19 cellular contexts compared by ENCODE assay signal in the genomic region with DNA sequence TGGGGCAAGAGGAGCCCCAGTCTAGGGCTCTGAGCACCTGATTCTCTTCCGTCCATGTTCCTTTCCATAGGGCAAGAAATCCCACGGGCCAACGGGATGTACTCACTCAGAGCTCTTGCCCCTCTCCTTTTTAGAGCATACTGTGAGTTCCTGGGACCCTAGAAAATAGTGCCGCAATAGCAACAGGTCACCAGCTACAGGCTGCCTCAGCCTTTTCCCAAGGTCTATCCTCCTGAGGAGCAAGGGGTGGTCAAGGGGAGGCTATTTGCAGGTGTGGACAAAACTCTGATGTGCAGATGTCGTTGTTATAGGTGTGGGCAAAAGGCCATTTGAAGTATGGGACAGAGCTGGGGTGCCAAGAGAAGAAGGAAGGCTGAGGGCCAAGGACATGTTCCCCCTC. TPM values are rescaled to one million over a fixed set of nuclear protein-coding genes. Genes with fewer than 3 reads are reported as not detected.
A peak's percentile ranks its signal among the peaks of the same experiment; 100 is the strongest.
DNase-seq lines count a peak whose midpoint lies in the region; ATAC-seq and TF ChIP-seq lines count a peak whose summit lies in the region.
"Had no signal": no experiment of that assay in that cellular context is flagged by ENCODE, and none has a peak within 500 bp of the region (broad histone marks: within the 10 kb centered on the region; RNA-seq: fewer than 3 reads in every experiment).

No MANE protein-coding gene starts in this region.

- no peaks in the 10 kb centered on the region for H3K36me3 ChIP-seq in gastrocnemius medialis
- no peaks in the 10 kb centered on the region for H3K36me3 ChIP-seq in left lung
- H3K36me3 ChIP-seq: cardiac muscle cell, heart right ventricle, sigmoid colon had no signal

- H3K9me3 ChIP-seq in gastrocnemius medialis (no peaks in the 10 kb centered on the region), left lung (no peaks in the 10 kb centered on the region)
- H3K9me3 ChIP-seq: heart right ventricle, sigmoid colon had no signal

- H3K4me1 ChIP-seq in gastrocnemius medialis, result peaks cover 29 to 30% of the 10 kb centered on the region in 2 donors
- peaks cover 11 to 52% of the 10 kb centered on the region in 2 donors for H3K4me1 ChIP-seq in left lung

- peaks cover 24% of the 10 kb centered on the region for H3K27me3 Mint-ChIP-seq in activated naive CD4-positive, alpha-beta T cell treated with anti-CD3 and anti-CD28 coated beads, Interleukin-2, amount 10 ng/mL, durations not matched to agents 7 days and 5 days
- H3K27me3 Mint-ChIP-seq in IgD-negative memory B cell (no peaks in the 10 kb centered on the region), progenitor cell of endocrine pancreas (peaks cover 42% of the 10 kb centered on the region)
- no peaks in the 10 kb centered on the region for H3K27me3 Mint-ChIP-seq in effector memory CD8-positive, alpha-beta T cell
- H3K27me3 Mint-ChIP-seq: memory B cell had no signal

- no peaks in the 10 kb centered on the region for H3K9me3 Mint-ChIP-seq in activated naive CD4-positive, alpha-beta T cell treated with anti-CD3 and anti-CD28 coated beads, Interleukin-2, amount 10 ng/mL, durations not matched to agents 7 days and 5 days
- no peaks in the 10 kb centered on the region for H3K9me3 Mint-ChIP-seq in IgD-negative memory B cell
- H3K9me3 Mint-ChIP-seq in effector memory CD8-positive, alpha-beta T cell, result no peaks in the 10 kb centered on the region
- no peaks in the 10 kb centered on the region for H3K9me3 Mint-ChIP-seq in progenitor cell of endocrine pancreas (ENCODE audit: low read depth)
- H3K9me3 Mint-ChIP-seq: memory B cell had no signal

- H3K4me3 ChIP-seq in gastrocnemius medialis (no peak overlapping the region), left lung (no peak overlapping the region)

- H3K27me3 ChIP-seq in gastrocnemius medialis (no peaks in the 10 kb centered on the region), left lung (no peaks in the 10 kb centered on the region)
- H3K27me3 ChIP-seq: cardiac muscle cell, heart right ventricle, sigmoid colon had no signal

- intact Hi-C loops in gastrocnemius medialis (cut with DNase I; ENCODE audit: low total_unique reads) (no loop called here), left lung (cut with DNase I) (loop anchor here in 1 of 2 donors (10.0 kb wide), 1 partner anchor 268 kb away; a partner anchor contains a TSS)

- CTCF ChIA-PET in activated naive CD4-positive, alpha-beta T cell treated with anti-CD3 and anti-CD28 coated beads, Interleukin-2, amount 10 ng/mL, durations not matched to agents 7 days and 5 days (lab: Charles Lee), result interaction anchor here (1.3 kb wide), 1 partner anchor 26 kb away, joined by 4 read pairs; no protein-coding TSS in a partner anchor

- TF ChIP-seq CTCF in progenitor cell of endocrine pancreas (IDR thresholded peaks at IDR 0.05; ENCODE audit: unreplicated experiment), result no peak
- TF ChIP-seq CTCF in gastrocnemius medialis (IDR thresholded peaks at IDR 0.05 in 4 of 5, conservative IDR thresholded peaks at IDR 0.05 in 1 of 5), result no peak
- TF ChIP-seq CTCF in left lung (IDR thresholded peaks at IDR 0.05), result no peak

- H3K4me1 Mint-ChIP-seq in activated naive CD4-positive, alpha-beta T cell treated with anti-CD3 and anti-CD28 coated beads, Interleukin-2, amount 10 ng/mL, durations not matched to agents 7 days and 5 days, result peaks cover 35% of the 10 kb centered on the region
- peaks cover 3 to 23% (median 22%) of the 10 kb centered on the region in 3 donors for H3K4me1 Mint-ChIP-seq in IgD-negative memory B cell
- H3K4me1 Mint-ChIP-seq in effector memory CD8-positive, alpha-beta T cell (ENCODE audit: low read depth in 2 of 2), result peaks cover 17 to 19% of the 10 kb centered on the region in 2 donors
- H3K4me1 Mint-ChIP-seq in progenitor cell of endocrine pancreas (ENCODE audit: low read depth), result peaks cover 28% of the 10 kb centered on the region

- no peak for DNase-seq in activated naive CD4-positive, alpha-beta T cell treated with anti-CD3 and anti-CD28 coated beads, Interleukin-2, amount 10 ng/mL, durations not matched to agents 7 days and 5 days
- no peak for DNase-seq in activated naive CD4-positive, alpha-beta T cell treated with anti-CD3 and anti-CD28 coated beads, Interleukin-2, amount 50 U/mL, for 16 hours
- DNase-seq in effector memory CD8-positive, alpha-beta T cell, result no peak
- no peak for DNase-seq in progenitor cell of endocrine pancreas (ENCODE audit: low spot score, unreplicated experiment)
- DNase-seq in gastrocnemius medialis, result no peak
- DNase-seq in left lung, result no peak
- DNase-seq: activated CD4-positive, CD25-positive, alpha-beta regulatory T cell; COR-L47; effector CD8-positive, alpha-beta T cell; heart right ventricle; NCI-H2029; NCI-H524; SIG-M5; sigmoid colon had no signal

- no peaks in the 10 kb centered on the region for H3K36me3 Mint-ChIP-seq in activated naive CD4-positive, alpha-beta T cell treated with anti-CD3 and anti-CD28 coated beads, Interleukin-2, amount 10 ng/mL, durations not matched to agents 7 days and 5 days
- no peaks in the 10 kb centered on the region for H3K36me3 Mint-ChIP-seq in IgD-negative memory B cell
- peaks cover 20% of the 10 kb centered on the region for H3K36me3 Mint-ChIP-seq in effector memory CD8-positive, alpha-beta T cell (ENCODE audit: insufficient read depth)
- no peaks in the 10 kb centered on the region for H3K36me3 Mint-ChIP-seq in progenitor cell of endocrine pancreas (ENCODE audit: insufficient read depth)

- H3K4me3 Mint-ChIP-seq in activated naive CD4-positive, alpha-beta T cell treated with anti-CD3 and anti-CD28 coated beads, Interleukin-2, amount 10 ng/mL, durations not matched to agents 7 days and 5 days, result peak overlapping the region; percentile 23
- H3K4me3 Mint-ChIP-seq in IgD-negative memory B cell (peak overlapping the region in 3 of 4 donors; percentile 17 to 80 (median 71)), progenitor cell of endocrine pancreas (ENCODE audit: low read depth) (peak overlapping the region; percentile 44)
- peak overlapping the region; percentile 88 to 94 for H3K4me3 Mint-ChIP-seq in effector memory CD8-positive, alpha-beta T cell

- no peak overlapping the region for H3K27ac Mint-ChIP-seq in activated naive CD4-positive, alpha-beta T cell treated with anti-CD3 and anti-CD28 coated beads, Interleukin-2, amount 10 ng/mL, durations not matched to agents 7 days and 5 days
- H3K27ac Mint-ChIP-seq in IgD-negative memory B cell, result peak overlapping the region in 2 of 3 donors; percentile 13 to 56
- H3K27ac Mint-ChIP-seq in effector memory CD8-positive, alpha-beta T cell, result no peak overlapping the region
- H3K27ac Mint-ChIP-seq in progenitor cell of endocrine pancreas, result no peak overlapping the region

- in situ Hi-C loops in gastrocnemius medialis (cut with MboI; ENCODE audit: low sequenced_read_pairs in 4 of 4), result loop anchor here in 1 of 4 donors (25.0 kb wide), 1 partner anchor 266 kb away; a partner anchor contains a TSS

- no peak for ATAC-seq in effector memory CD8-positive, alpha-beta T cell (replicated peaks)
- ATAC-seq in gastrocnemius medialis, result no peak
- no peak for ATAC-seq in left lung
- no peak for ATAC-seq in GM19463 (IDR thresholded peaks at IDR 0.05; ENCODE audit: unreplicated experiment)
- ATAC-seq: heart right ventricle, HepG2 had no signal

- no peak for TF ChIP-seq POLR2A in gastrocnemius medialis (IDR thresholded peaks at IDR 0.05)

- H3K27ac ChIP-seq in gastrocnemius medialis (no peak overlapping the region), left lung (no peak overlapping the region)
- H3K27ac ChIP-seq: cardiac muscle cell had no signal

RNA-seq across cellular contexts. Expression of a gene that starts 1.6 kb away (rescaled TPM):
- polyA plus RNA-seq in IgD-negative memory B cell, result 10.4 TPM
- 215 and 221 TPM in 2 replicates for total RNA-seq in progenitor cell of endocrine pancreas
- total RNA-seq in gastrocnemius medialis, result 100 to 1,000 TPM in 2 of 4 donors, 10 to 100 TPM in 2; 65.9 to 124 (median 93.7) TPM
- total RNA-seq in left lung, result 100 to 1,000 TPM; 433 to 482 TPM

Comparison
In these comparisons a context has a peak if more than half of its experiments do, and no peak if none do; other contexts are left out.
1. H3K27ac Mint-ChIP-seq: peak in IgD-negative memory B cell (2 of 3); none in activated naive CD4-positive, alpha-beta T cell treated with anti-CD3 and anti-CD28 coated beads, Interleukin-2, amount 10 ng/mL, durations not matched to agents 7 days and 5 days (single experiment), effector memory CD8-positive, alpha-beta T cell (0 of 2) and progenitor cell of endocrine pancreas (single experiment).
2. H3K4me3 Mint-ChIP-seq: peak in every context shown above with its lines; median percentile 91 in effector memory CD8-positive, alpha-beta T cell; 71 in IgD-negative memory B cell; 44 in progenitor cell of endocrine pancreas; 23 in activated naive CD4-positive, alpha-beta T cell treated with anti-CD3 and anti-CD28 coated beads, Interleukin-2, amount 10 ng/mL, durations not matched to agents 7 days and 5 days.